18 cellular contexts compared by ENCODE assay signal in the genomic region with DNA sequence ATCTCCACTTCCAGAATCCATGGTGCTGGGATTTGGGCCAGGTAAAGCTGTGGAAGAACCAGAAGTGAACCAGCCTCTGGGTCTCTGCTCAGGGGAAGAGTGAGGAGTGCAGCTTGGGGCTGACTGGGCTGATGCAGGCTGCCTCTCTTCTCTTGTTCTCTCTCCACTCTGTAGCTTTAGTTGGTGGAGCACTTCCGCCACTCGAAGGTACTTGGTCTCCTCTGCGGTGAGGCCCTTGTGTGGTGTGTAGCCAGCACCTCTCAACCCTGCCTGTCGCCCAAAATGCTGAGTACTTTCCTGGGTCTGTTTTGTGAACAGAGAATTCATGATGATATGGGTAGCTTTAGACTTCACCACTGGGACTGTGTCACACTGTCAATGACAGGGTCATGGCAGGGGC.
DNase-seq lines count a peak whose midpoint lies in the region; ATAC-seq and FAIRE-seq lines count a peak whose summit lies in the region.
"Had no signal": no experiment of that assay in that cellular context is flagged by ENCODE, and none has a peak within 500 bp of the region (broad histone marks: within the 10 kb centered on the region; RNA-seq: fewer than 3 reads in every experiment).

No MANE protein-coding gene starts in this region.

- no peaks in the 10 kb centered on the region for H3K27me3 ChIP-seq in small intestine (ENCODE audit: control insufficient read depth in 2 of 2, insufficient read depth in 2 of 2, low read length in 2 of 2)
- H3K27me3 ChIP-seq: BE2C, SJSA1 had no signal

- H3K36me3 Mint-ChIP-seq in activated CD4-positive, alpha-beta T cell treated with anti-CD3 and anti-CD28 coated beads, Interleukin-2, amount 10 ng/mL, durations not matched to agents 7 days and 5 days (ENCODE audit: low read depth): no peaks in the 10 kb centered on the region
- H3K36me3 Mint-ChIP-seq in effector memory CD8-positive, alpha-beta T cell (ENCODE audit: insufficient read depth): peaks cover 5% of the 10 kb centered on the region

- no peaks in the 10 kb centered on the region for H3K27me3 Mint-ChIP-seq in activated CD4-positive, alpha-beta T cell treated with anti-CD3 and anti-CD28 coated beads, Interleukin-2, amount 10 ng/mL, durations not matched to agents 7 days and 5 days
- peaks cover 7 to 36% of the 10 kb centered on the region in 2 donors for H3K27me3 Mint-ChIP-seq in effector memory CD8-positive, alpha-beta T cell

- no peak overlapping the region for H3K4me3 ChIP-seq in small intestine (ENCODE audit: low read depth in 1 of 2, low read length in 2 of 2)
- H3K4me3 ChIP-seq: SJSA1 had no signal

- ATAC-seq in effector memory CD8-positive, alpha-beta T cell (replicated peaks): peak; percentile 20
- no peak for ATAC-seq in GM21786 (IDR thresholded peaks at IDR 0.05; ENCODE audit: unreplicated experiment)
- ATAC-seq in HG02885 (IDR thresholded peaks at IDR 0.05; ENCODE audit: poor library complexity, unreplicated experiment): no peak
- ATAC-seq: PC-3 had no signal

- whole genome bisulfite sequencing in small intestine, 3 donors: 85 to 93% (median 89%) methylated on average over 4 of the region's 4 CpGs

- H3K4me1 ChIP-seq in small intestine (ENCODE audit: control insufficient read depth in 2 of 2, insufficient read depth in 1 of 2, low read depth in 1 of 2, low read length in 1 of 2): peaks cover 0 to 2% of the 10 kb centered on the region in 2 donors
- H3K4me1 ChIP-seq: SJSA1 had no signal

- H3K27ac ChIP-seq in small intestine (ENCODE audit: low read depth in 1 of 2, low read length in 1 of 2): no peak overlapping the region
- H3K27ac ChIP-seq: RWPE1, SJSA1 had no signal

- H3K9me3 Mint-ChIP-seq in activated CD4-positive, alpha-beta T cell treated with anti-CD3 and anti-CD28 coated beads, Interleukin-2, amount 10 ng/mL, durations not matched to agents 7 days and 5 days: peaks cover 18% of the 10 kb centered on the region
- H3K9me3 Mint-ChIP-seq in effector memory CD8-positive, alpha-beta T cell: peaks cover 0 to 6% of the 10 kb centered on the region in 2 donors

- DNase-seq in activated CD4-positive, alpha-beta T cell treated with anti-CD3 and anti-CD28 coated beads, Interleukin-2, amount 10 ng/mL, durations not matched to agents 7 days and 5 days: peak; percentile 27
- no peak for DNase-seq in activated CD4-positive, alpha-beta T cell treated with anti-CD3 and anti-CD28 coated beads, Interleukin-2, amount 50 U/mL, for 48 hours
- peak; percentile 60 for DNase-seq in NCI-H510A (lab: John Stamatoyannopoulos, UW)
- DNase-seq in effector memory CD8-positive, alpha-beta T cell: no peak
- peak; percentile 36 for DNase-seq in small intestine
- no peak for DNase-seq in EL
- DNase-seq: 8988T; BE2C; CD8-positive, alpha-beta memory T cell; DMS 273 treated with DMSO at 0.1 percent for 48 hours; HFFc6; NCI-H187; PC-3 had no signal

- no peaks in the 10 kb centered on the region for H3K9me3 ChIP-seq in small intestine (ENCODE audit: control insufficient read depth, low read depth)
- H3K9me3 ChIP-seq: BE2C had no signal

- no peaks in the 10 kb centered on the region for H3K36me3 ChIP-seq in small intestine (ENCODE audit: control insufficient read depth in 2 of 2, insufficient read depth in 2 of 2, low read length in 2 of 2)
- H3K36me3 ChIP-seq: BE2C, SJSA1 had no signal

- CTCF ChIA-PET in activated CD4-positive, alpha-beta T cell treated with anti-CD3 and anti-CD28 coated beads, Interleukin-2, amount 10 ng/mL, durations not matched to agents 7 days and 5 days (lab: Charles Lee): no interaction called here

- no peak for FAIRE-seq in small intestine (lab: Jason Lieb, UNC)
- FAIRE-seq: GM12892 had no signal

- H3K27ac Mint-ChIP-seq in activated CD4-positive, alpha-beta T cell treated with anti-CD3 and anti-CD28 coated beads, Interleukin-2, amount 10 ng/mL, durations not matched to agents 7 days and 5 days: no peak overlapping the region
- H3K27ac Mint-ChIP-seq in effector memory CD8-positive, alpha-beta T cell: no peak overlapping the region
- H3K27ac Mint-ChIP-seq: HFFc6 had no signal

- no peak overlapping the region for H3K4me3 Mint-ChIP-seq in activated CD4-positive, alpha-beta T cell treated with anti-CD3 and anti-CD28 coated beads, Interleukin-2, amount 10 ng/mL, durations not matched to agents 7 days and 5 days
- no peak overlapping the region for H3K4me3 Mint-ChIP-seq in effector memory CD8-positive, alpha-beta T cell
- H3K4me3 Mint-ChIP-seq: HFFc6 had no signal

- peaks cover 24% of the 10 kb centered on the region for H3K4me1 Mint-ChIP-seq in activated CD4-positive, alpha-beta T cell treated with anti-CD3 and anti-CD28 coated beads, Interleukin-2, amount 10 ng/mL, durations not matched to agents 7 days and 5 days
- peaks cover 13 to 17% of the 10 kb centered on the region in 2 donors for H3K4me1 Mint-ChIP-seq in effector memory CD8-positive, alpha-beta T cell (ENCODE audit: low read depth in 2 of 2)

- POLR2A ChIA-PET in activated CD4-positive, alpha-beta T cell treated with anti-CD3 and anti-CD28 coated beads, Interleukin-2, amount 10 ng/mL, durations not matched to agents 7 days and 5 days (lab: Charles Lee): no interaction called here

Comparison
In these comparisons a context has a peak if more than half of its experiments do, and no peak if none do; other contexts are left out.
1. DNase-seq: peak in activated CD4-positive, alpha-beta T cell treated with anti-CD3 and anti-CD28 coated beads, Interleukin-2, amount 10 ng/mL, durations not matched to agents 7 days and 5 days (single experiment), NCI-H510A (single experiment) and small intestine (single experiment); none in activated CD4-positive, alpha-beta T cell treated with anti-CD3 and anti-CD28 coated beads, Interleukin-2, amount 50 U/mL, for 48 hours (0 of 2), effector memory CD8-positive, alpha-beta T cell (0 of 3) and EL (single experiment).